In the genomic region with DNA sequence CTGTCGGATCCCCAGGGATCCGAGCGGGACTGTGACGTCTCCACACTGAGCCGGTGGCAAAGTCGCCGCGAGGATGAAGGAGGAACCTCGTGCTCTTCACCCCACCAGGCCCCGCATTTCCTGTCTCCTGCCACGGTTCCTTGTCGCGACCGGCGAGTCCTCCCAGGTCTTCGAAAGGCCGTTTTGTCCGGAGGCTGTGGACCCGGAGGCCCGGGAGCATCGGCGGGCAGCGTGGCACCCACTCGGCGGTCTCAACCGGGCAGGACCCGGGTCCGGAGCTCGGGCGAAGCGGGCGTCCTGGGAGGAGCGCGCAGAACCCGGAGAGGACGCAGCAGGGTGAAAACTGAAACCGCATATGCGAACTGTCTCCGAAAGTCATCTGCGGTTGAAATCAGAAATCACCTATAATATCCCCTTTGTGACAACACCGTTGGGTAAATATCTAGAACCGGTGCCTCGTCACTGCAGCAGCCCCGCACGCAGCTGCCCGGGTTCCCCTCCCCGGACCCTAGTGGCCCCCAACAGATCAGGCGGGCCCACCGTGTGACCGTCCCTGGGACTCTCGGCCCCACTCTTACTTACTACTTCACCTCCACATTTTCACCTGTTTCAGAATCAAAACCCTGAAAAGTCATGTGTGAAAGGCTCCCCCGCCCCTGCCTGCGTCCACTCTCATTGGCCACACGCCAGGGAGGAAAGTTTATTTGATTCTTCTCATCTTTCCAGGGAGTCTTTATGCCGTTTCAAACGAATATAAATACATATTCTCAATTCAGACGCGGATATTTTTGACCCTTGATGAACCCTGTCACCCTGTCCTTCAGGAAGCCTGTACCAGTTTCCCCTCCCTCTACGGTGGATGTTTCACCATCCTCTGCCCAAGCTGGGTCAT, we compare ENCODE assay signal across 8 cellular contexts. TPM values are rescaled to one million over a fixed set of nuclear protein-coding genes. Genes with fewer than 3 reads are reported as not detected.
DNase-seq lines count a peak whose midpoint lies in the region; ATAC-seq and TF ChIP-seq lines count a peak whose summit lies in the region.

No MANE protein-coding gene starts in this region.

- peaks cover 98% of the 10 kb centered on the region for H3K27me3 Mint-ChIP-seq in neural crest cell (ENCODE audit: low read depth)

- peaks cover 11% of the 10 kb centered on the region for H3K4me1 Mint-ChIP-seq in neural crest cell

- POLR2A ChIA-PET in AG04449 (lab: Yijun Ruan, JAX): no interaction called here

- peak; percentile 86 for ATAC-seq in GM18873 (IDR thresholded peaks at IDR 0.05; ENCODE audit: low FRiP score, unreplicated experiment)
- ATAC-seq in HG03103 (IDR thresholded peaks at IDR 0.05; ENCODE audit: low read depth, unreplicated experiment): peak; percentile 68

- TF ChIP-seq CTCF in AG04449 (IDR thresholded peaks at IDR 0.05; ENCODE audit: insufficient read depth, low read length, missing control alignments): no peak
- TF ChIP-seq CTCF in neural crest cell (conservative IDR thresholded peaks at IDR 0.05): no peak

- H3K4me3 ChIP-seq in AG04449 (ENCODE audit: low read depth, low read length): peak overlapping the region; percentile 55

- H3K4me3 Mint-ChIP-seq in neural crest cell: peak overlapping the region; percentile 69

- no peak overlapping the region for H3K27ac Mint-ChIP-seq in neural crest cell (ENCODE audit: unreplicated experiment)

- CTCF ChIA-PET in AG04449 (lab: Yijun Ruan, JAX): interaction anchor here (0.6 to 1.3 kb wide), 3 partner anchors 73 to 142 kb away, joined by 3 to 6 read pairs (median 3); no protein-coding TSS in a partner anchor

- no peaks in the 10 kb centered on the region for H3K36me3 Mint-ChIP-seq in neural crest cell (ENCODE audit: low read depth)

- DNase-seq in AG04449 (ENCODE audit: low read depth, low spot score): no peak
- DNase-seq in T-helper 2 cell: peak in 3 of 5 experiments; percentile 41 to 79 (median 76)
- peak; percentile 36 for DNase-seq in effector CD8-positive, alpha-beta T cell (lab: John Stamatoyannopoulos, UW)
- DNase-seq in neural crest cell (ENCODE audit: low read depth, low spot score): no peak
- no peak for DNase-seq in superior temporal gyrus (ENCODE audit: extremely low spot score)
- no peak for DNase-seq in NCI-H2107 (lab: John Stamatoyannopoulos, UW)

- H3K9me3 Mint-ChIP-seq in neural crest cell: no peaks in the 10 kb centered on the region

RNA-seq across cellular contexts. Expression of gene ULBP2, which starts 3.0 kb away (rescaled TPM):
- 0.23 and 0.30 TPM in 2 replicates for total RNA-seq in neural crest cell

RNA-seq across cellular contexts. Expression of gene RAET1G, which starts 15.9 kb away (rescaled TPM):
- total RNA-seq in neural crest cell: not detected in 2 replicates

RNA-seq across cellular contexts. Expression of gene ULBP1, which starts 24.9 kb away (rescaled TPM):
- 2.3 and 2.5 TPM in 2 replicates for total RNA-seq in neural crest cell

RNA-seq across cellular contexts. Expression of gene RAET1E, which starts 40.9 kb away (rescaled TPM):
- total RNA-seq in neural crest cell: not detected in 2 replicates

Comparison
In these comparisons a context has a peak if more than half of its experiments do, and no peak if none do; other contexts are left out.
1. DNase-seq: peak in T-helper 2 cell (3 of 5) and effector CD8-positive, alpha-beta T cell (single experiment); none in AG04449 (single experiment), neural crest cell (single experiment), superior temporal gyrus (single experiment) and NCI-H2107 (single experiment).